Comparison of ENCODE assay signal across 1 cellular context in the genomic region with DNA sequence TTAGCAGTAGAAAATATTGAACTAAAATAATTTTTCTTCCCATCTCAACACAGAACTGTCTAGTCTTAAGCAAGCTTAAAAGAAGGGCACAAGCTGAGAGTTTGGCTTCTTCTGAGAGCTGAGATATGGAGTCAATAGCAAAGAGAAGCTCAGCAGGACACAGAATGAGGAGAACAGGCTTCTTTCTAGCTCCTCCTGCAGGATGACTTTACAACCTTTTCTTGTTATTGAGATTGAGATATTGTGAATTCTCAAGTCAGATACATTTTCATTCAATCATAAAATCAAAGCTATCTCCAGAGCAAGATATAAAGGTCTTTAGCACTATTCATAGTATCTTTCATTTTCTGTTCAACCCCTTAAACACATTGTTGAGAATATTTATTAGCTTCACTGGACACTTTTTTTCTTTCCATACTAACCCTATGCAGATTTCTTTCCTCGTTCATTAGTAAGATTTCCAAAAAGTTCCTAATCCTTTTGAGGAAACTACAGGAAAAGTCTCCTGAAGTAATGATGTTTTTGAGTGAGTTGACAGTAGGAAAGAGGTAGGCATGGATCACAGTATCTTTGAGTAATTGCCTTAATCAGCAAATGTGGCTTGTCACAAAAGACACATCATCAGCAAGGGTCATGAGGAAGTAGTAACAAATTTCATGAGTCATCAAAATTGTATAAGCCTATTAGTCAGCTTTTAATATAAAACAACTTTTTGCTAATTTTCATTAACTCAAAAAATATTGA.
A peak's percentile ranks its signal among the peaks of the same experiment; 100 is the strongest.
TF ChIP-seq lines count a peak whose summit lies in the region.

No MANE protein-coding gene starts in this region.

TF ChIP-seq in IMR-90, 13 proteins besides CTCF, POLR2A, EP300 and RAD21:
- TF ChIP-seq NFE2L2 (IDR thresholded peaks at IDR 0.05; ENCODE audit: low read depth, low read length) (peak; percentile 68), MAFK (IDR thresholded peaks at IDR 0.05; ENCODE audit: low read depth, low read length) (peak; percentile 100), SMC3 (IDR thresholded peaks at IDR 0.05; ENCODE audit: low read depth, low read length) (no peak), RCOR1 (IDR thresholded peaks at IDR 0.05; ENCODE audit: insufficient replicate concordance, low read length) (no peak), CEBPB (IDR thresholded peaks at IDR 0.05; ENCODE audit: low read depth, low read length) (no peak), CHD1 (IDR thresholded peaks at IDR 0.05; ENCODE audit: low read depth, low read length) (no peak), FOS (IDR thresholded peaks at IDR 0.05; ENCODE audit: low read depth, low read length) (no peak), MAZ (IDR thresholded peaks at IDR 0.05; ENCODE audit: borderline replicate concordance, low read depth, low read length) (no peak)
